ENCODE assay signal across 13 cellular contexts in the genomic region with DNA sequence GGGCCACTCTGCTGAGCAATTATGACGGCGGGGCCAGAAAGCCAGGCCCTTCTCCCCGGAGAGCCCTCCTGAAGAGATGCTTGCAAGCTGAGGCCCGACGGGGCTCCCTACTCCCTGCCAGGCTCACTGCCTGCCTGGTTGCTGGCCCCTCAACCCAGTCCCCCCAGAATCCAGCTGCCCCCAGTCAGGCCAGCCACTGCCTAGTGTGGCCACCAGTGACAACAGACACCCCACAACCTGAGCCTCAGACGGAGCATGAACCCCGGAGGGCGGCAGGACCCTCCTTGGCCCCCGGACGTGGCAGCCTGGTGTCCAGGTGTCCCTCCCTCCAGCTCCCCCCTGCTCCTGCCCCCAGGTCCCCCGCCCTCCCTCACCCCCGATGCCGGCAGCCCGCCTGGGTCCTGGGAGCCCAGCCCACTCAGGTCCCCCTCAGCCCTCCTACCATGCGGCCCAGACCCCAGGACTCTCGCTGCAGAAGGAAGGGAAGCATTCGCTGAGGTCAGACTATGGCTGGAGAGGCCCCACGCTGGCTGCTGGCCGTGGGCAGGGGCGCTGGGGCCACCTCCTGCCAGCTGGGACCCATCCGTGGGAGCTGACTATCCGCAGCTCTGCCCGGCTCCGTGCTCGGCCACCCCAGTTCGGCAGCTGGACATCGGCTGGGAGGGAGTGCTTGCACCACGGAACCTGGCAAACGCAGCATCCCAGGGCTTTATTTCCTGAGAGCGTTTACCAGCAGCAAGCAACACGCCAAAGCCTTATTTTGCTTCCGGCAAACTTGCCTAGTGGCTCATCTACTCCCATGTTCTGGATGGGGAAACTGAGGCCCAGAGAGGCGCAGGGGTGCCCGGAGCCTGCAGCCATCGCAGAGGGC.
DNase-seq lines count a peak whose midpoint lies in the region; TF ChIP-seq lines count a peak whose summit lies in the region.
"Had no signal": no experiment of that assay in that cellular context is flagged by ENCODE, and none has a peak within 500 bp of the region (broad histone marks: within the 10 kb centered on the region; RNA-seq: fewer than 3 reads in every experiment).

No MANE protein-coding gene starts in this region.

- H3K4me1 ChIP-seq in NT2/D1 (ENCODE audit: insufficient read depth, insufficient read length): peaks cover 18% of the 10 kb centered on the region
- H3K4me1 ChIP-seq in spleen: no peaks in the 10 kb centered on the region

- no peaks in the 10 kb centered on the region for H3K36me3 ChIP-seq in H7 (replicated peaks; ENCODE audit: control insufficient read depth, insufficient read depth, low read length)
- H3K36me3 ChIP-seq in NT2/D1 (ENCODE audit: insufficient read depth, insufficient read length, low read length): no peaks in the 10 kb centered on the region
- no peaks in the 10 kb centered on the region for H3K36me3 ChIP-seq in spleen

- no peak overlapping the region for H3K27ac ChIP-seq in spleen
- H3K27ac ChIP-seq: PC-9 had no signal

- no peak for TF ChIP-seq CTCF in glutamatergic neuron (IDR thresholded peaks at IDR 0.05; ENCODE audit: partially characterized antibody, unreplicated experiment)
- no peak for TF ChIP-seq CTCF in spleen (IDR thresholded peaks at IDR 0.05 in 8 of 11, conservative IDR thresholded peaks at IDR 0.05 in 3 of 11)

- H3K36me3 Mint-ChIP-seq in glutamatergic neuron (ENCODE audit: unreplicated experiment): no peaks in the 10 kb centered on the region

- H3K9ac ChIP-seq in NT2/D1 (ENCODE audit: insufficient read length, low read depth): peak overlapping the region; percentile 5

- no peak overlapping the region for H3K4me3 ChIP-seq in H7 (ENCODE audit: insufficient read depth, low read depth, low read length)
- H3K4me3 ChIP-seq in NT2/D1 (ENCODE audit: insufficient read length, low read depth): no peak overlapping the region
- no peak overlapping the region for H3K4me3 ChIP-seq in spleen
- H3K4me3 ChIP-seq: PC-9 had no signal

- peaks cover 13% of the 10 kb centered on the region for H3K27me3 Mint-ChIP-seq in glutamatergic neuron (ENCODE audit: unreplicated experiment)

- H3K4me1 Mint-ChIP-seq in glutamatergic neuron (ENCODE audit: low read depth, unreplicated experiment): peaks cover 14% of the 10 kb centered on the region

- H3K27ac Mint-ChIP-seq in glutamatergic neuron (ENCODE audit: unreplicated experiment): no peak overlapping the region
- H3K27ac Mint-ChIP-seq: CD4-positive, alpha-beta T cell; H9 had no signal

- H3K9me3 Mint-ChIP-seq in glutamatergic neuron (ENCODE audit: unreplicated experiment): peaks cover 10% of the 10 kb centered on the region
- H3K9me3 Mint-ChIP-seq: CD4-positive, alpha-beta T cell; H9 had no signal

- no peak for TF ChIP-seq POLR2A in spleen (IDR thresholded peaks at IDR 0.05)

- H3K27me3 ChIP-seq in H7 (ENCODE audit: control insufficient read depth, insufficient read depth, low read length) (no peaks in the 10 kb centered on the region), NT2/D1 (ENCODE audit: insufficient read depth, insufficient read length) (no peaks in the 10 kb centered on the region), spleen (replicated peaks in 1 of 7) (peaks cover 0 to 75% (median 46%) of the 10 kb centered on the region in 7 donors)

- 76 to 78% (median 77%) methylated on average over 21 to 35 of the region's 35 CpGs for WGBS in spleen, 5 donors

- DNase-seq in H7 (peak; percentile 51), NT2/D1 (ENCODE audit: low read depth, low spot score) (no peak), glutamatergic neuron (peak; percentile 59), spleen (peak; percentile 55), NCI-H1105 (lab: John Stamatoyannopoulos, UW) (no peak), LoVo (ENCODE audit: low spot score) (no peak), ecto neural progenitor cell (ENCODE audit: low spot score) (no peak)
- DNase-seq: Calu3; CD4-positive, alpha-beta T cell; H9; NCI-H2029; NCI-H774; PC-9 had no signal

- intact Hi-C loops in spleen (cut with DNase I; ENCODE audit: low total_unique reads): no loop called here

- no peaks in the 10 kb centered on the region for H3K9me3 ChIP-seq in NT2/D1 (ENCODE audit: insufficient read depth, low read length)
- H3K9me3 ChIP-seq in spleen: no peaks in the 10 kb centered on the region

- no peak overlapping the region for H3K4me3 Mint-ChIP-seq in glutamatergic neuron (ENCODE audit: unreplicated experiment)
- H3K4me3 Mint-ChIP-seq: CD4-positive, alpha-beta T cell; H9 had no signal

Comparison
In these comparisons a context has a peak if more than half of its experiments do, and no peak if none do; other contexts are left out.
1. DNase-seq: peak in H7 (single experiment), glutamatergic neuron (single experiment) and spleen (single experiment); none in NT2/D1 (single experiment), NCI-H1105 (single experiment), LoVo (single experiment) and ecto neural progenitor cell (single experiment).